In the genomic region with DNA sequence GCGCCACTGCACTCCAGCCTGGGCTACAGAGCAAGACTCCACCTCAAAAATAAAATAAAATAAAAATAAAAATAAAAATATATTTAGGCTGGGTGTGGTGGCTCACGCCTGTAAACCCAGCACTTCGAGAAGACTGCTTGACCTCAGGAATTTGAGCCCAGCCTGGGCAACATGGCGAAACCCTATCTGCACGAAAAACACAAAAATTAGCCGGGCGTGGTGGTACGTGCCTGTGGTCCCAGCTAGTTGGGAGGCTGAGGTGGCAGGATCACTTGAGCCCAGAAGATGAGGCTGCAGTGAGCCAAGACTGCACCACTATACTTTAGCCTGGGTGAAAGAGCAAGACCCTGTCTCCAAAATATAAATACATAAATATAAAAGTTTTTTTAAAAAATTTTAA, we compare ENCODE assay signal across 24 cellular contexts.
"Had no signal": no experiment of that assay in that cellular context is flagged by ENCODE, and none has a peak within 500 bp of the region (broad histone marks: within the 10 kb centered on the region; RNA-seq: fewer than 3 reads in every experiment).

No MANE protein-coding gene starts in this region.

- H3K36me3 ChIP-seq: adrenal gland had no signal

- H3K9me3 ChIP-seq: adrenal gland had no signal

- DNase-seq: activated CD4-positive, alpha-beta memory T cell treated with anti-CD3 and anti-CD28 coated beads for 36 hours; activated CD4-positive, alpha-beta T cell treated with anti-CD3 and anti-CD28 coated beads, Interleukin-2, amount 10 ng/mL, durations not matched to agents 7 days and 5 days; activated CD4-positive, CD25-positive, alpha-beta regulatory T cell; activated gamma-delta T cell; activated naive CD4-positive, alpha-beta T cell treated with anti-CD3 and anti-CD28 coated beads for 36 hours; activated naive CD8-positive, alpha-beta T cell treated with anti-CD3 and anti-CD28 coated beads for 36 hours; activated T-cell treated with anti-CD3 and anti-CD28 coated beads for 4 hours; activated T-cell treated with anti-CD3 and anti-CD28 coated beads, Interleukin-2, amount 50 U/mL, for 48 hours; adrenal gland; anterior cingulate cortex; KG1; NCI-H1092 treated with DMSO at 0.1 percent for 48 hours; NCI-H1417 treated with DMSO at 0.1 percent for 48 hours; NCI-H1694; NCI-H2029; NCI-H2107; NCI-H345; NCI-H510A; NCI-H526 treated with DMSO at 0.1 percent for 48 hours; SHP77 treated with DMSO at 0.1 percent for 48 hours; T-cell; T-helper 2 cell; T1000 had no signal

- ATAC-seq: activated T-helper 17 cell treated with anti-CD3 and anti-CD28 coated beads, Interleukin-2, amount 50 U/mL, for 72 hours; T-cell had no signal

- H3K4me3 Mint-ChIP-seq: activated CD4-positive, alpha-beta memory T cell treated with anti-CD3 and anti-CD28 coated beads for 36 hours; activated CD4-positive, alpha-beta T cell treated with anti-CD3 and anti-CD28 coated beads, Interleukin-2, amount 10 ng/mL, durations not matched to agents 7 days and 5 days; activated naive CD4-positive, alpha-beta T cell treated with anti-CD3 and anti-CD28 coated beads for 36 hours; activated naive CD8-positive, alpha-beta T cell treated with anti-CD3 and anti-CD28 coated beads for 36 hours; activated T-helper 17 cell treated with anti-CD3 and anti-CD28 coated beads, Interleukin-2, amount 50 U/mL, for 72 hours; T-cell had no signal

- H3K4me3 ChIP-seq: adrenal gland had no signal

- H3K27me3 Mint-ChIP-seq: activated CD4-positive, alpha-beta memory T cell treated with anti-CD3 and anti-CD28 coated beads for 36 hours; activated CD4-positive, alpha-beta T cell treated with anti-CD3 and anti-CD28 coated beads, Interleukin-2, amount 10 ng/mL, durations not matched to agents 7 days and 5 days; activated naive CD8-positive, alpha-beta T cell treated with anti-CD3 and anti-CD28 coated beads for 36 hours; activated T-helper 17 cell treated with anti-CD3 and anti-CD28 coated beads, Interleukin-2, amount 50 U/mL, for 72 hours; T-cell had no signal

- H3K27me3 ChIP-seq: adrenal gland had no signal

- H3K27ac ChIP-seq: adrenal gland had no signal

- H3K9me3 Mint-ChIP-seq: activated T-helper 17 cell treated with anti-CD3 and anti-CD28 coated beads, Interleukin-2, amount 50 U/mL, for 72 hours had no signal

- H3K27ac Mint-ChIP-seq: activated CD4-positive, alpha-beta memory T cell treated with anti-CD3 and anti-CD28 coated beads for 36 hours; activated CD4-positive, alpha-beta T cell treated with anti-CD3 and anti-CD28 coated beads, Interleukin-2, amount 10 ng/mL, durations not matched to agents 7 days and 5 days; activated naive CD4-positive, alpha-beta T cell treated with anti-CD3 and anti-CD28 coated beads for 36 hours; activated naive CD8-positive, alpha-beta T cell treated with anti-CD3 and anti-CD28 coated beads for 36 hours; activated T-helper 17 cell treated with anti-CD3 and anti-CD28 coated beads, Interleukin-2, amount 50 U/mL, for 72 hours; T-cell had no signal
